ENCODE assay signal across 29 cellular contexts in genomic region chr13:47374741-47375140, GRCh38.
"Had no signal": no experiment of that assay in that cellular context is flagged by ENCODE, and none has a peak within 500 bp of the region (broad histone marks: within the 10 kb centered on the region; RNA-seq: fewer than 3 reads in every experiment).

No MANE protein-coding gene starts in this region.

- FAIRE-seq: colon, endometrium, endothelial cell of umbilical vein, frontal cortex had no signal

- H3K4me3 ChIP-seq: colonic mucosa, coronary artery, dorsolateral prefrontal cortex, esophagus muscularis mucosa, esophagus squamous epithelium, gastrocnemius medialis, gastroesophageal sphincter, heart left ventricle, heart right ventricle had no signal

- H3K27ac Mint-ChIP-seq: dendritic cell treated with granulocyte-macrophage colony-stimulating factor and Interleukin-4, amounts not matched to agents 40 ng/mL and 50 ng/mL, for 4 days; effector memory CD8-positive, alpha-beta T cell; endodermal cell had no signal

- DNase-seq: colonic mucosa; cortex of kidney; dermis blood vessel endothelial cell; dorsolateral prefrontal cortex; effector CD4-positive, alpha-beta T cell; effector CD8-positive, alpha-beta T cell; effector memory CD4-positive, alpha-beta T cell; effector memory CD8-positive, alpha-beta T cell; endodermal cell; erythroblast; esophagus squamous epithelium; foreskin fibroblast; foreskin keratinocyte; foreskin melanocyte; gastrocnemius medialis; glutamatergic neuron; head of caudate nucleus; heart left ventricle; heart right ventricle had no signal

- ATAC-seq: effector memory CD8-positive, alpha-beta T cell; esophagus mucosa; foreskin keratinocyte; gastrocnemius medialis; gastroesophageal sphincter; heart left ventricle; heart right ventricle had no signal

- H3K9me3 ChIP-seq: esophagus squamous epithelium, gastrocnemius medialis had no signal

- H3K4me3 Mint-ChIP-seq: dendritic cell treated with granulocyte-macrophage colony-stimulating factor and Interleukin-4, amounts not matched to agents 40 ng/mL and 50 ng/mL, for 4 days; effector memory CD8-positive, alpha-beta T cell; endodermal cell had no signal

- H3K4me1 ChIP-seq: colonic mucosa, esophagus muscularis mucosa, esophagus squamous epithelium, foreskin keratinocyte, gastrocnemius medialis, gastroesophageal sphincter, heart left ventricle, heart right ventricle had no signal

- H3K27ac ChIP-seq: colonic mucosa, coronary artery, dorsolateral prefrontal cortex, epithelial cell of prostate, esophagus muscularis mucosa, esophagus squamous epithelium, foreskin keratinocyte, gastrocnemius medialis, gastroesophageal sphincter, heart left ventricle, heart right ventricle had no signal

- H3K27me3 ChIP-seq: colonic mucosa, dorsolateral prefrontal cortex, esophagus muscularis mucosa, esophagus squamous epithelium, foreskin keratinocyte, gastrocnemius medialis, gastroesophageal sphincter, heart left ventricle, heart right ventricle had no signal

- H3K4me1 Mint-ChIP-seq: endodermal cell had no signal

- H3K27me3 Mint-ChIP-seq: dendritic cell treated with granulocyte-macrophage colony-stimulating factor and Interleukin-4, amounts not matched to agents 40 ng/mL and 50 ng/mL, for 4 days; effector memory CD8-positive, alpha-beta T cell had no signal

- H3K36me3 ChIP-seq: colonic mucosa, esophagus muscularis mucosa, esophagus squamous epithelium, gastrocnemius medialis, gastroesophageal sphincter, heart left ventricle, heart right ventricle had no signal
